Comparison of ENCODE assay signal across 1 cellular context in genomic region chr4:24115101-24115500, GRCh38.
TF ChIP-seq lines count a peak whose summit lies in the region.

No MANE protein-coding gene starts in this region.

TF ChIP-seq in HEK293, 187 proteins besides CTCF, POLR2A, EP300 and RAD21 (continued from another document):
- TF ChIP-seq INSM2 (tag by site-specific recombination; IDR thresholded peaks at IDR 0.05), result no peak
- TF ChIP-seq ZNF530 (tag by site-specific recombination; IDR thresholded peaks at IDR 0.05; ENCODE audit: low read depth), result no peak
- TF ChIP-seq ZNF16 (tag by site-specific recombination; IDR thresholded peaks at IDR 0.05; ENCODE audit: low read depth), result no peak
